12 cellular contexts compared by ENCODE assay signal in the genomic region with DNA sequence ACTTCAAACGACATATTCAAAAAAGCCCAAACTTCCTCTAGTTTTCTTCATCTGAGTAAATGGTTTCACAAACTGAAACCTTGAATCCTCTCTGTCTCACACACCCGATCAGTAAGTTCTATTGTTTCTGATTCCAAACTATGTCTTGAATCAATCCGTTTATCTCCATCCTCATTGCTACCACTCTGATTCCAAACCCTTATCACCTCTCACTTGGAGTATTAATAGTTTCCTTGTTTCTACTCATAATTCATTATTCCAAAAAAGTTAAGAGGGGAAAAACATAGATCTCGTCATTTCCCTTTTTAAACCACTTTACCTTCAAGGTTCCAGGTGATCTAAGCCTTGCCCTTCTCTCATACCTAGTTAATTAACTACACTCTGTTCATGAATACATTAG. TPM values are rescaled to one million over a fixed set of nuclear protein-coding genes. Genes with fewer than 3 reads are reported as not detected.
DNase-seq lines count a peak whose midpoint lies in the region; ATAC-seq, FAIRE-seq and TF ChIP-seq lines count a peak whose summit lies in the region.
"Had no signal": no experiment of that assay in that cellular context is flagged by ENCODE, and none has a peak within 500 bp of the region (broad histone marks: within the 10 kb centered on the region; RNA-seq: fewer than 3 reads in every experiment).

No MANE protein-coding gene starts in this region.

- no peaks in the 10 kb centered on the region for H3K27me3 ChIP-seq in CD4-positive, alpha-beta T cell (ENCODE audit: control insufficient read depth, insufficient read depth, low read length)
- H3K27me3 ChIP-seq in adrenal gland = no peaks in the 10 kb centered on the region
- H3K27me3 ChIP-seq: tibial artery had no signal

- no peak overlapping the region for H3K27ac ChIP-seq in CD4-positive, alpha-beta T cell (ENCODE audit: low read depth, low read length)
- no peak overlapping the region for H3K27ac ChIP-seq in adrenal gland
- H3K27ac ChIP-seq: tibial artery had no signal

- intact Hi-C loops in CD4-positive, alpha-beta T cell (cut with DNase I, micrococcal nuclease) = loop anchor here in 1 of 2 experiments (10.0 kb wide), 1 partner anchor 1862 kb away; a partner anchor contains a TSS
- intact Hi-C loops in activated B cell treated with CpG ODN at 0.5 μM for 24 hours (cut with micrococcal nuclease) = no loop called here
- intact Hi-C loops in adrenal gland (cut with DNase I) = no loop called here

- 85 to 89% (median 87%) methylated on average over 4 of the region's 4 CpGs for WGBS in adrenal gland, 4 donors

- H3K4me3 Mint-ChIP-seq in CD4-positive, alpha-beta T cell = peak overlapping the region; percentile 58
- H3K4me3 Mint-ChIP-seq in activated B cell treated with CpG ODN at 0.5 μM for 24 hours (peak overlapping the region; percentile 100), mesothelial cell of epicardium (peak overlapping the region; percentile 99)

- no peak for ATAC-seq in CD4-positive, alpha-beta T cell (ENCODE audit: poor library complexity)
- ATAC-seq in activated B cell treated with CpG ODN at 0.5 μM for 24 hours (ENCODE audit: low read depth) (no peak), HG02973 (IDR thresholded peaks at IDR 0.05; ENCODE audit: unreplicated experiment) (no peak), HG03354 (IDR thresholded peaks at IDR 0.05; ENCODE audit: poor library complexity, severe bottlenecking, unreplicated experiment) (no peak)

- FAIRE-seq in GM19239 (lab: Jason Lieb, UNC) = peak; percentile 8

- no peaks in the 10 kb centered on the region for H3K9me3 ChIP-seq in CD4-positive, alpha-beta T cell (ENCODE audit: control insufficient read depth, low read length)
- no peaks in the 10 kb centered on the region for H3K9me3 ChIP-seq in adrenal gland (replicated peaks in 1 of 3)
- H3K9me3 ChIP-seq: tibial artery had no signal

- no peaks in the 10 kb centered on the region for H3K36me3 ChIP-seq in adrenal gland (replicated peaks in 1 of 2)

- H3K4me1 ChIP-seq in adrenal gland (replicated peaks in 1 of 2) = peaks cover 5% of the 10 kb centered on the region in 2 donors

- TF ChIP-seq POLR2A in adrenal gland (IDR thresholded peaks at IDR 0.05) = no peak

- peak overlapping the region; percentile 94 for H3K27ac Mint-ChIP-seq in CD4-positive, alpha-beta T cell
- no peak overlapping the region for H3K27ac Mint-ChIP-seq in activated B cell treated with CpG ODN at 0.5 μM for 24 hours
- H3K27ac Mint-ChIP-seq in mesothelial cell of epicardium = peak overlapping the region; percentile 17

- CTCF ChIA-PET in CD4-positive, alpha-beta T cell (lab: Charles Lee) = no interaction called here
- CTCF ChIA-PET in activated B cell treated with CpG ODN at 0.5 μM for 24 hours (lab: Charles Lee) = interaction anchor here (0.8 to 1.5 kb wide), 2 partner anchors 12 to 246 kb away, joined by 3 read pairs; no protein-coding TSS in a partner anchor

- POLR2A ChIA-PET in CD4-positive, alpha-beta T cell (lab: Charles Lee) = no interaction called here
- POLR2A ChIA-PET in activated B cell treated with CpG ODN at 0.5 μM for 24 hours (lab: Charles Lee) = interaction anchor here (3.0 kb wide), 1 partner anchor 98 kb away, joined by 22 read pairs; a partner anchor contains a TSS

- peaks cover 50% of the 10 kb centered on the region for H3K4me1 Mint-ChIP-seq in CD4-positive, alpha-beta T cell (ENCODE audit: low read depth)
- H3K4me1 Mint-ChIP-seq in activated B cell treated with CpG ODN at 0.5 μM for 24 hours (peaks cover 50% of the 10 kb centered on the region), mesothelial cell of epicardium (peaks cover 51% of the 10 kb centered on the region)

- peaks cover 37% of the 10 kb centered on the region for H3K36me3 Mint-ChIP-seq in CD4-positive, alpha-beta T cell (ENCODE audit: low read depth)
- H3K36me3 Mint-ChIP-seq in activated B cell treated with CpG ODN at 0.5 μM for 24 hours (ENCODE audit: low read depth) = peaks cover 33% of the 10 kb centered on the region
- H3K36me3 Mint-ChIP-seq in mesothelial cell of epicardium = peaks cover 15% of the 10 kb centered on the region

- no peaks in the 10 kb centered on the region for H3K9me3 Mint-ChIP-seq in CD4-positive, alpha-beta T cell
- H3K9me3 Mint-ChIP-seq in activated B cell treated with CpG ODN at 0.5 μM for 24 hours = no peaks in the 10 kb centered on the region
- no peaks in the 10 kb centered on the region for H3K9me3 Mint-ChIP-seq in mesothelial cell of epicardium

- H3K27me3 Mint-ChIP-seq in CD4-positive, alpha-beta T cell = no peaks in the 10 kb centered on the region
- H3K27me3 Mint-ChIP-seq in activated B cell treated with CpG ODN at 0.5 μM for 24 hours (no peaks in the 10 kb centered on the region), mesothelial cell of epicardium (ENCODE audit: low read depth) (no peaks in the 10 kb centered on the region)

- no peak overlapping the region for H3K4me3 ChIP-seq in adrenal gland

- TF ChIP-seq CTCF in CD4-positive, alpha-beta T cell (IDR thresholded peaks at IDR 0.05) = no peak
- TF ChIP-seq CTCF in activated B cell treated with CpG ODN at 0.5 μM for 24 hours (IDR thresholded peaks at IDR 0.05) = no peak
- no peak for TF ChIP-seq CTCF in mesothelial cell of epicardium (IDR thresholded peaks at IDR 0.05; ENCODE audit: unreplicated experiment)
- TF ChIP-seq CTCF in adrenal gland (IDR thresholded peaks at IDR 0.05) = no peak

- DNase-seq in CD4-positive, alpha-beta T cell = no peak
- DNase-seq in GM19239 (ENCODE audit: insufficient read length, low spot score) (no peak), activated B cell treated with CpG ODN at 0.5 μM for 24 hours (no peak), mesothelial cell of epicardium (ENCODE audit: low spot score in 2 of 2, unreplicated experiment in 2 of 2) (no peak), adrenal gland (no peak), NCI-H128 (lab: John Stamatoyannopoulos, UW; ENCODE audit: unreplicated experiment) (no peak)
- DNase-seq: activated effector memory CD4-positive, alpha-beta T cell treated with Interleukin-2 at 50 U/mL for 16 hours; NCI-H2081; posterior cingulate gyrus; tibial artery had no signal

RNA-seq across cellular contexts. Expression of a gene that starts 1.7 kb away (rescaled TPM):
- 1 to 10 TPM; 5.1 to 5.6 TPM for total RNA-seq in CD4-positive, alpha-beta T cell
- 12.0 and 14.5 TPM in 2 replicates for total RNA-seq in activated B cell treated with CpG ODN at 0.5 μM for 24 hours
- 10.3 to 11.4 TPM (median 10.6 TPM) in 3 replicates for total RNA-seq in mesothelial cell of epicardium
- 1 to 10 TPM; 4.1 to 8.7 (median 6.6) TPM for total RNA-seq in adrenal gland
- polyA plus RNA-seq in adrenal gland = 10 to 100 TPM in 1 of 3 donors, 1 to 10 TPM in 2; 5.7 to 11.4 (median 7.2) TPM
